ENCODE assay signal across 7 cellular contexts in genomic region chr6:30491291-30491953, GRCh38. TPM values are rescaled to one million over a fixed set of nuclear protein-coding genes. Genes with fewer than 3 reads are reported as not detected.
DNase-seq lines count a peak whose midpoint lies in the region; ATAC-seq, FAIRE-seq and TF ChIP-seq lines count a peak whose summit lies in the region.
"Not testable (repeated sequence)": the region's sequence is repeated elsewhere in the genome, so short reads cannot be mapped to it uniquely, and the experiment has no call there.

No MANE protein-coding gene starts in this region.

- peaks cover 32% of the 10 kb centered on the region for H3K79me2 ChIP-seq in endothelial cell of umbilical vein (ENCODE audit: control insufficient read depth, insufficient read depth, low read length)
- H3K79me2 ChIP-seq in HepG2 (ENCODE audit: insufficient read depth, low read length), result not testable (repeated sequence)

- H3K4me1 ChIP-seq in endothelial cell of umbilical vein (ENCODE audit: control insufficient read depth, extremely low read depth, insufficient read depth, low read length), result peaks cover 34% of the 10 kb centered on the region
- H3K4me1 ChIP-seq in HepG2 (ENCODE audit: insufficient read depth, low read length), result peaks cover 17% of the 10 kb centered on the region

- not testable (repeated sequence) for H3K9me3 Mint-ChIP-seq in activated CD4-positive, alpha-beta T cell treated with anti-CD3 and anti-CD28 coated beads, Interleukin-2, amount 10 ng/mL, durations not matched to agents 7 days and 5 days; activated naive CD8-positive, alpha-beta T cell treated with anti-CD3 and anti-CD28 coated beads, Interleukin-2, amount 10 ng/mL, durations not matched to agents 7 days and 5 days; nephron progenitor cell; stimulated activated naive CD8-positive, alpha-beta T cell treated with anti-CD3 and anti-CD28 coated beads, Interleukin-15, Interleukin-2, amounts not matched to agents 100 ng/mL and 50 ng/mL, for 24 hours

- peak overlapping the region; percentile 64 for H3K4me2 ChIP-seq in endothelial cell of umbilical vein (ENCODE audit: insufficient read depth, low read length)
- H3K4me2 ChIP-seq in HepG2 (ENCODE audit: low read depth, low read length), result not testable (repeated sequence)

- intact Hi-C loops in endothelial cell of umbilical vein (cut with micrococcal nuclease); HepG2 (cut with micrococcal nuclease; ENCODE audit: unreplicated experiment): not testable (repeated sequence)

- H3K9ac ChIP-seq in endothelial cell of umbilical vein (replicated peaks; ENCODE audit: extremely low read depth, insufficient read depth, low read length); HepG2 (ENCODE audit: insufficient read depth, low read depth, low read length): not testable (repeated sequence)

- 98% methylated on average over 14 of the region's 14 CpGs for WGBS in HepG2 (ENCODE audit: low lambda C conversion rate)

- H3K36me3 Mint-ChIP-seq in activated CD4-positive, alpha-beta T cell treated with anti-CD3 and anti-CD28 coated beads, Interleukin-2, amount 10 ng/mL, durations not matched to agents 7 days and 5 days (ENCODE audit: low read depth), result peaks cover 60% of the 10 kb centered on the region
- H3K36me3 Mint-ChIP-seq in activated naive CD8-positive, alpha-beta T cell treated with anti-CD3 and anti-CD28 coated beads, Interleukin-2, amount 10 ng/mL, durations not matched to agents 7 days and 5 days, result peaks cover 47% of the 10 kb centered on the region
- H3K36me3 Mint-ChIP-seq in nephron progenitor cell (ENCODE audit: low read depth), result peaks cover 21% of the 10 kb centered on the region
- peaks cover 56% of the 10 kb centered on the region for H3K36me3 Mint-ChIP-seq in stimulated activated naive CD8-positive, alpha-beta T cell treated with anti-CD3 and anti-CD28 coated beads, Interleukin-15, Interleukin-2, amounts not matched to agents 100 ng/mL and 50 ng/mL, for 24 hours (ENCODE audit: low read depth)

- H3K27me3 Mint-ChIP-seq in activated CD4-positive, alpha-beta T cell treated with anti-CD3 and anti-CD28 coated beads, Interleukin-2, amount 10 ng/mL, durations not matched to agents 7 days and 5 days; activated naive CD8-positive, alpha-beta T cell treated with anti-CD3 and anti-CD28 coated beads, Interleukin-2, amount 10 ng/mL, durations not matched to agents 7 days and 5 days; nephron progenitor cell (ENCODE audit: low read depth, poor library complexity); stimulated activated naive CD8-positive, alpha-beta T cell treated with anti-CD3 and anti-CD28 coated beads, Interleukin-15, Interleukin-2, amounts not matched to agents 100 ng/mL and 50 ng/mL, for 24 hours: not testable (repeated sequence)

- not testable (repeated sequence) for ATAC-seq in activated naive CD8-positive, alpha-beta T cell treated with anti-CD3 and anti-CD28 coated beads, Interleukin-2, amount 10 ng/mL, durations not matched to agents 7 days and 5 days (ENCODE audit: low read depth); HepG2

- peak overlapping the region; percentile 96 for H3K27ac Mint-ChIP-seq in activated CD4-positive, alpha-beta T cell treated with anti-CD3 and anti-CD28 coated beads, Interleukin-2, amount 10 ng/mL, durations not matched to agents 7 days and 5 days
- H3K27ac Mint-ChIP-seq in activated naive CD8-positive, alpha-beta T cell treated with anti-CD3 and anti-CD28 coated beads, Interleukin-2, amount 10 ng/mL, durations not matched to agents 7 days and 5 days, result peak overlapping the region; percentile 99
- not testable (repeated sequence) for H3K27ac Mint-ChIP-seq in nephron progenitor cell
- peak overlapping the region; percentile 91 for H3K27ac Mint-ChIP-seq in stimulated activated naive CD8-positive, alpha-beta T cell treated with anti-CD3 and anti-CD28 coated beads, Interleukin-15, Interleukin-2, amounts not matched to agents 100 ng/mL and 50 ng/mL, for 24 hours

- H3K36me3 ChIP-seq in endothelial cell of umbilical vein (ENCODE audit: control insufficient read depth in 2 of 2, extremely low read depth in 1 of 2, insufficient read depth in 2 of 2, low read length in 2 of 2), result peaks cover 23 to 30% of the 10 kb centered on the region in 2 experiments
- H3K36me3 ChIP-seq in HepG2 (replicated peaks in 1 of 2; ENCODE audit: control insufficient read depth in 1 of 2, insufficient read depth in 2 of 2, low read length in 2 of 2), result peaks cover 1 to 19% of the 10 kb centered on the region in 2 experiments; a peak in 4 of 5 replicates

- CTCF ChIA-PET in activated CD4-positive, alpha-beta T cell treated with anti-CD3 and anti-CD28 coated beads, Interleukin-2, amount 10 ng/mL, durations not matched to agents 7 days and 5 days (lab: Charles Lee), result interaction anchor here (0.6 to 3.1 kb wide), 11 partner anchors 9 to 232 kb away, joined by 3 to 13 read pairs (median 5); no protein-coding TSS in a partner anchor
- CTCF ChIA-PET in endothelial cell of umbilical vein (lab: Charles Lee) (interaction anchor here (0.6 to 8.3 kb wide), 3 partner anchors 22 to 52 kb away, joined by 3 to 134 read pairs (median 27); no protein-coding TSS in a partner anchor), HepG2 (lab: Yijun Ruan, JAX; ENCODE audit: low intra/inter-chr PET ratio, low total read pairs) (interaction anchor here (1.3 kb wide), 1 partner anchor 41 kb away, joined by 4 read pairs; no protein-coding TSS in a partner anchor)

- TF ChIP-seq POLR2A in endothelial cell of umbilical vein (IDR thresholded peaks at IDR 0.05; ENCODE audit: low read depth, low read length); HepG2 (IDR thresholded peaks at IDR 0.05; ENCODE audit: insufficient read depth in 1 of 2, low read depth in 2 of 2, low read length in 2 of 2): not testable (repeated sequence)

- H3K4me3 ChIP-seq in GM12875 (ENCODE audit: low read depth, low read length) (peak overlapping the region; percentile 82), endothelial cell of umbilical vein (replicated peaks in 1 of 3; ENCODE audit: insufficient read depth in 1 of 3, low read depth in 1 of 3, low read length in 3 of 3) (peak overlapping the region in 2 of 3 experiments; percentile 62 to 92)
- H3K4me3 ChIP-seq in HepG2 (replicated peaks in 1 of 3; ENCODE audit: insufficient read depth in 1 of 3, low read depth in 2 of 3, low read length in 3 of 3), result not testable (repeated sequence)

- peaks cover 70% of the 10 kb centered on the region for H3K4me1 Mint-ChIP-seq in activated CD4-positive, alpha-beta T cell treated with anti-CD3 and anti-CD28 coated beads, Interleukin-2, amount 10 ng/mL, durations not matched to agents 7 days and 5 days
- peaks cover 55% of the 10 kb centered on the region for H3K4me1 Mint-ChIP-seq in activated naive CD8-positive, alpha-beta T cell treated with anti-CD3 and anti-CD28 coated beads, Interleukin-2, amount 10 ng/mL, durations not matched to agents 7 days and 5 days
- peaks cover 12% of the 10 kb centered on the region for H3K4me1 Mint-ChIP-seq in nephron progenitor cell
- H3K4me1 Mint-ChIP-seq in stimulated activated naive CD8-positive, alpha-beta T cell treated with anti-CD3 and anti-CD28 coated beads, Interleukin-15, Interleukin-2, amounts not matched to agents 100 ng/mL and 50 ng/mL, for 24 hours (ENCODE audit: low read depth), result peaks cover 69% of the 10 kb centered on the region

- not testable (repeated sequence) for H3K27ac ChIP-seq in endothelial cell of umbilical vein (ENCODE audit: insufficient read depth, low read depth, low read length); HepG2 (ENCODE audit: extremely low read length, insufficient read depth, low read length)

- H3K4me3 Mint-ChIP-seq in activated CD4-positive, alpha-beta T cell treated with anti-CD3 and anti-CD28 coated beads, Interleukin-2, amount 10 ng/mL, durations not matched to agents 7 days and 5 days, result peak overlapping the region; percentile 100
- H3K4me3 Mint-ChIP-seq in activated naive CD8-positive, alpha-beta T cell treated with anti-CD3 and anti-CD28 coated beads, Interleukin-2, amount 10 ng/mL, durations not matched to agents 7 days and 5 days, result peak overlapping the region; percentile 99
- peak overlapping the region; percentile 48 for H3K4me3 Mint-ChIP-seq in nephron progenitor cell
- H3K4me3 Mint-ChIP-seq in stimulated activated naive CD8-positive, alpha-beta T cell treated with anti-CD3 and anti-CD28 coated beads, Interleukin-15, Interleukin-2, amounts not matched to agents 100 ng/mL and 50 ng/mL, for 24 hours, result peak overlapping the region; percentile 96

- not testable (repeated sequence) for H4K20me1 ChIP-seq in endothelial cell of umbilical vein (replicated peaks; ENCODE audit: control insufficient read depth, extremely low read depth, insufficient read depth, low read length); HepG2 (ENCODE audit: insufficient read depth, low read length)

- in situ Hi-C loops in HepG2 (cut with HindIII; ENCODE audit: extremely low pct_ligation_motif_present, low pct_unique_long_range_greater_than_20kb), result not testable (repeated sequence)

- BruUV-seq in endothelial cell of umbilical vein (replicated peaks; lab: Mats Ljungman, UMichigan); HepG2 (replicated peaks; lab: Mats Ljungman, UMichigan): not testable (repeated sequence)

- TF ChIP-seq EP300 in HepG2 (IDR thresholded peaks at IDR 0.05; ENCODE audit: low read depth in 2 of 2, low read length in 2 of 2); HepG2 (CRISPR knock-in tag; IDR thresholded peaks at IDR 0.05; ENCODE audit: borderline replicate concordance): not testable (repeated sequence)

- TF ChIP-seq RAD21 in HepG2 (CRISPR knock-in tag; IDR thresholded peaks at IDR 0.05), result not testable (repeated sequence)

- dilution Hi-C loops in endothelial cell of umbilical vein (cut with MboI; ENCODE audit: extremely low pct_ligation_motif_present, low sequenced_read_pairs), result not testable (repeated sequence)

- not testable (repeated sequence) for TF ChIP-seq CTCF in GM12875 (IDR thresholded peaks at IDR 0.05; ENCODE audit: borderline replicate concordance, insufficient read depth, low read depth, low read length); endothelial cell of umbilical vein (IDR thresholded peaks at IDR 0.05; ENCODE audit: extremely low read depth in 1 of 2, insufficient read depth in 1 of 2, low read depth in 1 of 2, low read length in 2 of 2); HepG2 (CRISPR knock-in tag; IDR thresholded peaks at IDR 0.05); nephron progenitor cell (IDR thresholded peaks at IDR 0.05)

- POLR2A ChIA-PET in activated CD4-positive, alpha-beta T cell treated with anti-CD3 and anti-CD28 coated beads, Interleukin-2, amount 10 ng/mL, durations not matched to agents 7 days and 5 days (lab: Charles Lee), result interaction anchor here (0.7 to 1.3 kb wide), 3 partner anchors 25 to 41 kb away, joined by 3 to 19 read pairs (median 11); no protein-coding TSS in a partner anchor
- POLR2A ChIA-PET in activated naive CD8-positive, alpha-beta T cell treated with anti-CD3 and anti-CD28 coated beads, Interleukin-2, amount 10 ng/mL, durations not matched to agents 7 days and 5 days (lab: Charles Lee), result interaction anchor here (1.0 to 8.4 kb wide), 11 partner anchors 9 to 278 kb away, joined by 3 to 286 read pairs (median 8); partner anchors contain the start of genes MDC1, MRPS18B, PPP1R10 and TRIM26
- POLR2A ChIA-PET in endothelial cell of umbilical vein (lab: Charles Lee), result interaction anchor here (1.0 kb wide), 1 partner anchor 25 kb away, joined by 4 read pairs; no protein-coding TSS in a partner anchor
- POLR2A ChIA-PET in HepG2 (lab: Yijun Ruan, JAX), result not testable (repeated sequence)

- H3K9me3 ChIP-seq in endothelial cell of umbilical vein (replicated peaks; ENCODE audit: control insufficient read depth, insufficient read depth, low read length); HepG2 (ENCODE audit: low read length): not testable (repeated sequence)

- not testable (repeated sequence) for H3K27me3 ChIP-seq in endothelial cell of umbilical vein (ENCODE audit: control insufficient read depth in 2 of 2, insufficient read depth in 2 of 2, low read length in 2 of 2); HepG2 (ENCODE audit: control insufficient read depth in 1 of 2, insufficient read depth in 2 of 2, low read length in 2 of 2)

- not testable (repeated sequence) for H3K9me1 ChIP-seq in endothelial cell of umbilical vein (replicated peaks; ENCODE audit: control insufficient read depth, extremely low read depth, insufficient read depth, low read length)

- H2AFZ ChIP-seq in endothelial cell of umbilical vein (ENCODE audit: low read depth, low read length); HepG2 (ENCODE audit: low read length): not testable (repeated sequence)

- not testable (repeated sequence) for DNase-seq in activated CD4-positive, alpha-beta T cell treated with anti-CD3 and anti-CD28 coated beads, Interleukin-2, amount 10 ng/mL, durations not matched to agents 7 days and 5 days; activated naive CD8-positive, alpha-beta T cell treated with anti-CD3 and anti-CD28 coated beads, Interleukin-2, amount 10 ng/mL, durations not matched to agents 7 days and 5 days; endothelial cell of umbilical vein (ENCODE audit: low read depth, low spot score); HepG2 (ENCODE audit: low spot score); nephron progenitor cell

- peak; percentile 28 for FAIRE-seq in endothelial cell of umbilical vein (lab: Jason Lieb, UNC)
- FAIRE-seq in HepG2 (lab: Jason Lieb, UNC), result not testable (repeated sequence)

RNA-seq across cellular contexts. Expression of gene HLA-E, which starts 2.1 kb away (rescaled TPM):
- total RNA-seq in activated CD4-positive, alpha-beta T cell treated with anti-CD3 and anti-CD28 coated beads, Interleukin-2, amount 10 ng/mL, durations not matched to agents 7 days and 5 days, result 100 to 1,000 TPM; 706 to 753 TPM
- total RNA-seq in activated naive CD8-positive, alpha-beta T cell treated with anti-CD3 and anti-CD28 coated beads, Interleukin-2, amount 10 ng/mL, durations not matched to agents 7 days and 5 days, result 100 to 1,000 TPM; 957 to 962 TPM
- total RNA-seq in endothelial cell of umbilical vein (249 and 271 TPM in 2 replicates), HepG2 (2016; rRNA removed; fragmentation: Illumina TruSeq; extraction: Trizol) (21.2 and 45.2 TPM in 2 replicates)
- polyA plus RNA-seq in endothelial cell of umbilical vein (277 and 298 TPM in 2 replicates), HepG2 (2011; rRNA removed) (90.4 and 99.8 TPM in 2 replicates)
- 254 and 295 TPM in 2 replicates for polyA plus RNA-seq in endothelial cell of umbilical vein (2011; cell fraction: cytosol; rRNA removed)
- polyA plus RNA-seq in endothelial cell of umbilical vein (2011; cell fraction: nucleus; rRNA removed), result 225 and 229 TPM in 2 replicates
- 225 and 308 TPM in 2 replicates for polyA plus RNA-seq in endothelial cell of umbilical vein (2012)
- 251 and 253 TPM in 2 replicates for polyA minus RNA-seq in endothelial cell of umbilical vein
- 24.6 TPM for polyA minus RNA-seq in endothelial cell of umbilical vein (2011; cell fraction: cytosol; rRNA and poly(A)+ RNA removed)
- 74.0 and 113 TPM in 2 replicates for polyA minus RNA-seq in endothelial cell of umbilical vein (2011; cell fraction: nucleus; rRNA and poly(A)+ RNA removed)
- total RNA-seq in HepG2 (2016; cell fraction: cytosol; rRNA removed; fragmentation: Illumina TruSeq; extraction: Trizol; ENCODE audit: low read depth), result 6.3 and 7.1 TPM in 2 replicates
- total RNA-seq in HepG2 (2016; cell fraction: insoluble cytoplasmic fraction; rRNA removed; fragmentation: Illumina TruSeq; extraction: Trizol), result 21.6 and 46.9 TPM in 2 replicates
- 12.5 and 14.1 TPM in 2 replicates for total RNA-seq in HepG2 (2016; cell fraction: membrane; rRNA removed; fragmentation: Illumina TruSeq; extraction: Trizol)
- 38.3 and 44.5 TPM in 2 replicates for total RNA-seq in HepG2 (2016; cell fraction: nucleus; rRNA removed; fragmentation: Illumina TruSeq; extraction: Trizol)
- polyA plus RNA-seq in HepG2 (2011; cell fraction: cytosol; rRNA removed), result 94.6 and 111 TPM in 2 replicates
- polyA plus RNA-seq in HepG2 (2011; cell fraction: nucleus; rRNA removed), result 67.6 and 75.6 TPM in 2 replicates
- polyA plus RNA-seq in HepG2 (2012), result 64.9 and 110 TPM in 2 replicates
- 6.6 and 6.7 TPM in 2 replicates for polyA plus RNA-seq in HepG2 (2016; cell fraction: cytosol; fragmentation: Illumina TruSeq; extraction: Trizol; ENCODE audit: low read depth)
- polyA plus RNA-seq in HepG2 (2016; cell fraction: insoluble cytoplasmic fraction; fragmentation: Illumina TruSeq; extraction: Trizol; ENCODE audit: low read depth), result 23.6 and 24.3 TPM in 2 replicates
- 11.8 and 12.2 TPM in 2 replicates for polyA plus RNA-seq in HepG2 (2016; cell fraction: membrane; fragmentation: Illumina TruSeq; extraction: Trizol; ENCODE audit: low read depth)
- polyA plus RNA-seq in HepG2 (2016; cell fraction: nucleus; fragmentation: Illumina TruSeq; extraction: Trizol; ENCODE audit: insufficient read depth, low read depth), result 68.0 and 69.9 TPM in 2 replicates
- 39.4 and 80.9 TPM in 2 replicates for polyA minus RNA-seq in HepG2 (2011; rRNA and poly(A)+ RNA removed; ENCODE audit: low replicate concordance)
- 45.5 and 56.8 TPM in 2 replicates for polyA minus RNA-seq in HepG2 (2011; cell fraction: cytosol; rRNA and poly(A)+ RNA removed)
- polyA minus RNA-seq in HepG2 (2011; cell fraction: nucleus; rRNA and poly(A)+ RNA removed), result 17.4 and 26.7 TPM in 2 replicates

Comparison
In these comparisons a context has a peak if more than half of its experiments do, and no peak if none do; other contexts are left out.
1. H3K4me3 Mint-ChIP-seq: peak in every context shown above with its lines; median percentile 100 in activated CD4-positive, alpha-beta T cell treated with anti-CD3 and anti-CD28 coated beads, Interleukin-2, amount 10 ng/mL, durations not matched to agents 7 days and 5 days; 99 in activated naive CD8-positive, alpha-beta T cell treated with anti-CD3 and anti-CD28 coated beads, Interleukin-2, amount 10 ng/mL, durations not matched to agents 7 days and 5 days; 96 in stimulated activated naive CD8-positive, alpha-beta T cell treated with anti-CD3 and anti-CD28 coated beads, Interleukin-15, Interleukin-2, amounts not matched to agents 100 ng/mL and 50 ng/mL, for 24 hours; 48 in nephron progenitor cell.